Comparison of ENCODE assay signal across 17 cellular contexts in genomic region chr1:67280696-67281095, GRCh38. TPM values are rescaled to one million over a fixed set of nuclear protein-coding genes. Genes with fewer than 3 reads are reported as not detected.
DNase-seq lines count a peak whose midpoint lies in the region; ATAC-seq and TF ChIP-seq lines count a peak whose summit lies in the region.
"Had no signal": no experiment of that assay in that cellular context is flagged by ENCODE, and none has a peak within 500 bp of the region (broad histone marks: within the 10 kb centered on the region; RNA-seq: fewer than 3 reads in every experiment).

No MANE protein-coding gene starts in this region.

- no peak for TF ChIP-seq CTCF in mucosa of descending colon (IDR thresholded peaks at IDR 0.05)

- intact Hi-C loops in mucosa of descending colon (cut with DNase I, micrococcal nuclease): no loop called here

- H3K9me3 ChIP-seq in mucosa of descending colon: no peaks in the 10 kb centered on the region

- no peaks in the 10 kb centered on the region for H3K4me1 ChIP-seq in mucosa of descending colon (ENCODE audit: low read depth)

- H3K4me1 Mint-ChIP-seq in activated naive CD8-positive, alpha-beta T cell (ENCODE audit: low read depth): peaks cover 17% of the 10 kb centered on the region
- peaks cover 33% of the 10 kb centered on the region for H3K4me1 Mint-ChIP-seq in activated naive CD8-positive, alpha-beta T cell treated with anti-CD3 and anti-CD28 coated beads for 36 hours
- peaks cover 15% of the 10 kb centered on the region for H3K4me1 Mint-ChIP-seq in stimulated activated effector memory CD8-positive, alpha-beta T cell treated with anti-CD3 and anti-CD28 coated beads, Interleukin-12 subunit alpha, Interleukin-12 subunit beta, amount 100 ng/mL, for 72 hours
- H3K4me1 Mint-ChIP-seq: IgD-negative memory B cell had no signal

- H3K36me3 Mint-ChIP-seq in activated naive CD8-positive, alpha-beta T cell: peaks cover 2% of the 10 kb centered on the region
- H3K36me3 Mint-ChIP-seq in activated naive CD8-positive, alpha-beta T cell treated with anti-CD3 and anti-CD28 coated beads for 36 hours: peaks cover 12% of the 10 kb centered on the region
- H3K36me3 Mint-ChIP-seq in stimulated activated effector memory CD8-positive, alpha-beta T cell treated with anti-CD3 and anti-CD28 coated beads, Interleukin-12 subunit alpha, Interleukin-12 subunit beta, amount 100 ng/mL, for 72 hours: no peaks in the 10 kb centered on the region
- H3K36me3 Mint-ChIP-seq: IgD-negative memory B cell had no signal

- H3K9me3 Mint-ChIP-seq in activated naive CD8-positive, alpha-beta T cell (ENCODE audit: low read depth): no peaks in the 10 kb centered on the region
- peaks cover 13% of the 10 kb centered on the region for H3K9me3 Mint-ChIP-seq in activated naive CD8-positive, alpha-beta T cell treated with anti-CD3 and anti-CD28 coated beads for 36 hours
- peaks cover under 1% of the 10 kb centered on the region for H3K9me3 Mint-ChIP-seq in stimulated activated effector memory CD8-positive, alpha-beta T cell treated with anti-CD3 and anti-CD28 coated beads, Interleukin-12 subunit alpha, Interleukin-12 subunit beta, amount 100 ng/mL, for 72 hours
- H3K9me3 Mint-ChIP-seq: CD4-positive, alpha-beta T cell had no signal

- no peak for DNase-seq in activated naive CD8-positive, alpha-beta T cell treated with anti-CD3 and anti-CD28 coated beads for 36 hours
- peak; percentile 69 for DNase-seq in foreskin melanocyte
- DNase-seq in mucosa of descending colon: no peak
- peak in 1 of 2 donors; percentile 4 for DNase-seq in stimulated activated effector memory CD8-positive, alpha-beta T cell treated with anti-CD3 and anti-CD28 coated beads, Interleukin-12 subunit alpha, Interleukin-12 subunit beta, amount 100 ng/mL, for 72 hours (ENCODE audit: low spot score in 2 of 2)
- DNase-seq in DMS79 treated with DMSO at 0.1 percent for 48 hours (lab: John Stamatoyannopoulos, UW): no peak
- DNase-seq: 8988T; AML-193; CD4-positive, alpha-beta T cell; COR-L47; DMS53; GM23248 had no signal

- H3K27ac Mint-ChIP-seq in activated naive CD8-positive, alpha-beta T cell: peak overlapping the region; percentile 19
- no peak overlapping the region for H3K27ac Mint-ChIP-seq in activated naive CD8-positive, alpha-beta T cell treated with anti-CD3 and anti-CD28 coated beads for 36 hours
- H3K27ac Mint-ChIP-seq in stimulated activated effector memory CD8-positive, alpha-beta T cell treated with anti-CD3 and anti-CD28 coated beads, Interleukin-12 subunit alpha, Interleukin-12 subunit beta, amount 100 ng/mL, for 72 hours: peak overlapping the region; percentile 3
- H3K27ac Mint-ChIP-seq: CD4-positive, alpha-beta T cell; IgD-negative memory B cell had no signal

- no peak overlapping the region for H3K4me3 ChIP-seq in mucosa of descending colon
- H3K4me3 ChIP-seq: BLaER1 treated with 17β-estradiol and CSF1 and Interleukin-3, amounts not matched to agents 10 nM and 100 nM; GM23248 had no signal

- no peaks in the 10 kb centered on the region for H3K27me3 Mint-ChIP-seq in activated naive CD8-positive, alpha-beta T cell
- H3K27me3 Mint-ChIP-seq in activated naive CD8-positive, alpha-beta T cell treated with anti-CD3 and anti-CD28 coated beads for 36 hours: peaks cover 15% of the 10 kb centered on the region
- H3K27me3 Mint-ChIP-seq: CD4-positive, alpha-beta T cell had no signal

- H3K4me3 Mint-ChIP-seq in activated naive CD8-positive, alpha-beta T cell: no peak overlapping the region
- H3K4me3 Mint-ChIP-seq in activated naive CD8-positive, alpha-beta T cell treated with anti-CD3 and anti-CD28 coated beads for 36 hours: no peak overlapping the region
- no peak overlapping the region for H3K4me3 Mint-ChIP-seq in stimulated activated effector memory CD8-positive, alpha-beta T cell treated with anti-CD3 and anti-CD28 coated beads, Interleukin-12 subunit alpha, Interleukin-12 subunit beta, amount 100 ng/mL, for 72 hours
- H3K4me3 Mint-ChIP-seq: CD4-positive, alpha-beta T cell; IgD-negative memory B cell had no signal

- no peaks in the 10 kb centered on the region for H3K36me3 ChIP-seq in mucosa of descending colon (ENCODE audit: low read depth)

- ATAC-seq in mucosa of descending colon (peak; percentile 73), HG03045 (IDR thresholded peaks at IDR 0.05; ENCODE audit: unreplicated experiment) (no peak), esophagus mucosa (no peak)
- no peak for ATAC-seq in stimulated activated effector memory CD8-positive, alpha-beta T cell treated with anti-CD3 and anti-CD28 coated beads, Interleukin-12 subunit alpha, Interleukin-12 subunit beta, amount 100 ng/mL, for 72 hours

RNA-seq across cellular contexts. Expression of gene IL12RB2, which starts 27.0 kb away (rescaled TPM):
- 10 to 100 TPM; 39.8 to 40.2 TPM for total RNA-seq in activated naive CD8-positive, alpha-beta T cell treated with anti-CD3 and anti-CD28 coated beads for 36 hours
- total RNA-seq in mucosa of descending colon (1 to 10 TPM in 1 of 3 donors, under 1 TPM in 2; 0.55 to 1.7 (median 0.92) TPM), esophagus mucosa (1.3 TPM)
- total RNA-seq: GM23248, HT-29 had no signal

Comparison
In these comparisons a context has a peak if more than half of its experiments do, and no peak if none do; other contexts are left out.
1. RNA of gene IL12RB2, which starts 27.0 kb away (total RNA-seq): 39.8 to 40.2 TPM in activated naive CD8-positive, alpha-beta T cell treated with anti-CD3 and anti-CD28 coated beads for 36 hours; 1.3 TPM in esophagus mucosa (single experiment) and 0.55 to 1.7 TPM in mucosa of descending colon; every median in the first group is over 10 times any median in the second.